Comparison of ENCODE assay signal across 11 cellular contexts in the genomic region with DNA sequence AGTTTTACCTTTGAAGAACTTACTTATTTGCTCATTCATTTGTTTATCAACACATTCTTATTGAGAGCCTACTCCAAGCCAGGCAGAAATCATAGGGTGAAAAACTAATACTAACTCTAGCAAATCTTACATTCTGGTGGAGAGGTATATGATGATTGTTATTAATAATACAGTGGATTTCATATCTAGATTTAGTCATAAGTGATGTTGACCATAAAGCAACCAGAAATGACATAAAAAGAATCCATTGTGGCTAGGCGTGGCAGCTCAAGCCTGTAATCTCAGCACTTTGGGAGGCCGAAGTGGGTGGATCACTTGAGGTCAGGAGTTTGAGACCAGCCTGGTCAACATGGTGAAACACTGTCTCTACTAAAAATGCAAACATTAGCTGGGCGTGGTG. TPM values are rescaled to one million over a fixed set of nuclear protein-coding genes. Genes with fewer than 3 reads are reported as not detected.
A peak's percentile ranks its signal among the peaks of the same experiment; 100 is the strongest.
DNase-seq lines count a peak whose midpoint lies in the region; ATAC-seq and TF ChIP-seq lines count a peak whose summit lies in the region.
"Had no signal": no experiment of that assay in that cellular context is flagged by ENCODE, and none has a peak within 500 bp of the region (broad histone marks: within the 10 kb centered on the region; RNA-seq: fewer than 3 reads in every experiment).

No MANE protein-coding gene starts in this region.

- peaks cover 26% of the 10 kb centered on the region for H3K4me1 ChIP-seq in CD4-positive, CD25-positive, alpha-beta regulatory T cell (ENCODE audit: control insufficient read depth, insufficient read depth, low read length, poor library complexity, severe bottlenecking)
- H3K4me1 ChIP-seq in PC-3 (ENCODE audit: insufficient read depth, low read length) (peaks cover 16% of the 10 kb centered on the region), esophagus (ENCODE audit: control insufficient read depth in 2 of 2, insufficient read depth in 2 of 2, low read length in 1 of 2) (no peaks in the 10 kb centered on the region), gastrocnemius medialis (peaks cover 17 to 20% of the 10 kb centered on the region in 2 donors)

- no peak overlapping the region for H3K4me3 ChIP-seq in CD4-positive, CD25-positive, alpha-beta regulatory T cell (ENCODE audit: low read depth, low read length)
- H3K4me3 ChIP-seq in PC-3 (ENCODE audit: low read length) (no peak overlapping the region), esophagus (ENCODE audit: low read depth in 1 of 2, low read length in 2 of 2) (peak overlapping the region in 1 of 2 donors; percentile 58), gastrocnemius medialis (peak overlapping the region in 3 of 4 donors; percentile 4 to 44 (median 36))

- intact Hi-C loops in PC-3 (cut with micrococcal nuclease) = loop anchor here (5.0 to 10.0 kb wide), 3 partner anchors 39 to 177 kb away; partner anchors contain the start of genes NCK1 and STAG1
- intact Hi-C loops in gastrocnemius medialis (cut with DNase I; ENCODE audit: low total_unique reads) = loop anchor here (10.0 kb wide), 1 partner anchor 67 kb away; the partner anchor contains the start of gene NCK1

- H3K9me3 ChIP-seq in CD4-positive, CD25-positive, alpha-beta regulatory T cell (ENCODE audit: control insufficient read depth in 2 of 2, low read length in 2 of 2) = no peaks in the 10 kb centered on the region
- H3K9me3 ChIP-seq in PC-3 (ENCODE audit: low read length) (no peaks in the 10 kb centered on the region), esophagus (ENCODE audit: control insufficient read depth in 2 of 2, insufficient read depth in 1 of 2, low read depth in 1 of 2, low read length in 1 of 2) (no peaks in the 10 kb centered on the region), gastrocnemius medialis (no peaks in the 10 kb centered on the region)

- no peaks in the 10 kb centered on the region for H4K20me1 ChIP-seq in PC-3 (ENCODE audit: low read length)

- ATAC-seq in CD4-positive, CD25-positive, alpha-beta regulatory T cell (ENCODE audit: low read depth in 2 of 2) = no peak
- ATAC-seq in PC-3 = peak; percentile 22; the same call in 1 of the 2 replicates
- no peak for ATAC-seq in gastrocnemius medialis

- TF ChIP-seq CTCF in PC-3 (conservative IDR thresholded peaks at IDR 0.05; ENCODE audit: low read depth, low read length) = no peak
- TF ChIP-seq CTCF in gastrocnemius medialis (IDR thresholded peaks at IDR 0.05 in 4 of 5, conservative IDR thresholded peaks at IDR 0.05 in 1 of 5) = no peak
- TF ChIP-seq CTCF in glutamatergic neuron (IDR thresholded peaks at IDR 0.05; ENCODE audit: partially characterized antibody, unreplicated experiment) = no peak

- H3K27me3 Mint-ChIP-seq in CD4-positive, CD25-positive, alpha-beta regulatory T cell = no peaks in the 10 kb centered on the region
- H3K27me3 Mint-ChIP-seq in glutamatergic neuron (ENCODE audit: unreplicated experiment) = no peaks in the 10 kb centered on the region

- H3K9me3 Mint-ChIP-seq in CD4-positive, CD25-positive, alpha-beta regulatory T cell = peaks cover 0 to 4% (median 0%) of the 10 kb centered on the region in 7 donors
- no peaks in the 10 kb centered on the region for H3K9me3 Mint-ChIP-seq in glutamatergic neuron (ENCODE audit: unreplicated experiment)

- no TSS peak for BruUV-seq in PC-3 (replicated peaks; lab: Mats Ljungman, UMichigan)

- no peaks in the 10 kb centered on the region for H3K27me3 ChIP-seq in CD4-positive, CD25-positive, alpha-beta regulatory T cell (ENCODE audit: control insufficient read depth, insufficient read depth, low read length)
- H3K27me3 ChIP-seq in PC-3 (ENCODE audit: low read length) = no peaks in the 10 kb centered on the region
- H3K27me3 ChIP-seq in esophagus (ENCODE audit: control insufficient read depth in 1 of 2, insufficient read depth in 2 of 2, low read length in 2 of 2) = no peaks in the 10 kb centered on the region
- no peaks in the 10 kb centered on the region for H3K27me3 ChIP-seq in gastrocnemius medialis

- POLR2A ChIA-PET in PC-3 (lab: Charles Lee; ENCODE audit: unreplicated experiment) = interaction anchor here (0.5 kb wide), 1 partner anchor 735 kb away, joined by 7 read pairs; no protein-coding TSS in a partner anchor

- H3K4me1 Mint-ChIP-seq in CD4-positive, CD25-positive, alpha-beta regulatory T cell = peaks cover 52 to 81% (median 65%) of the 10 kb centered on the region in 4 donors
- no peaks in the 10 kb centered on the region for H3K4me1 Mint-ChIP-seq in glutamatergic neuron (ENCODE audit: low read depth, unreplicated experiment)

- H3K36me3 ChIP-seq in CD4-positive, CD25-positive, alpha-beta regulatory T cell (ENCODE audit: control insufficient read depth, insufficient read depth, low read length) = peaks cover 16% of the 10 kb centered on the region
- H3K36me3 ChIP-seq in PC-3 (ENCODE audit: low read depth, low read length) (peaks cover 11% of the 10 kb centered on the region), esophagus (ENCODE audit: control insufficient read depth in 2 of 2, insufficient read depth in 2 of 2, low read length in 1 of 2) (no peaks in the 10 kb centered on the region), gastrocnemius medialis (no peaks in the 10 kb centered on the region)

- peaks cover 13% of the 10 kb centered on the region for H3K79me2 ChIP-seq in PC-3 (ENCODE audit: low read length)

- DNase-seq in CD4-positive, CD25-positive, alpha-beta regulatory T cell = no peak
- DNase-seq in PC-3 = peak; percentile 38
- no peak for DNase-seq in gastrocnemius medialis
- DNase-seq in glutamatergic neuron = no peak
- no peak for DNase-seq in NCI-H1436 treated with DMSO at 0.1 percent for 48 hours (lab: John Stamatoyannopoulos, UW)
- DNase-seq in AML-193 (lab: John Stamatoyannopoulos, UW) = no peak
- DNase-seq in SIG-M5 treated with dmso at 0.1 percent for 504 hours (lab: John Stamatoyannopoulos, UW; ENCODE audit: unreplicated experiment) = no peak
- DNase-seq: C1 segment of cervical spinal cord, NCI-H1092 treated with DMSO at 0.1 percent for 48 hours, WERI-Rb-1 had no signal

- H2AFZ ChIP-seq in PC-3 (ENCODE audit: low read length) = no peak overlapping the region

- H3K4me2 ChIP-seq in PC-3 (ENCODE audit: low read length) = peak overlapping the region; percentile 35

- peak overlapping the region in 2 of 4 donors; percentile 26 to 81 for H3K4me3 Mint-ChIP-seq in CD4-positive, CD25-positive, alpha-beta regulatory T cell
- no peak overlapping the region for H3K4me3 Mint-ChIP-seq in glutamatergic neuron (ENCODE audit: unreplicated experiment)

- H3K9me2 ChIP-seq in PC-3 (replicated peaks; ENCODE audit: low read length) = no peaks in the 10 kb centered on the region

- no peaks in the 10 kb centered on the region for H3F3A ChIP-seq in PC-3 (ENCODE audit: low read length, unreplicated experiment)

- WGBS in esophagus, 2 donors = 70 to 73% methylated on average over 3 of the region's 3 CpGs

- no peak for TF ChIP-seq POLR2A in gastrocnemius medialis (IDR thresholded peaks at IDR 0.05)

- in situ Hi-C loops in gastrocnemius medialis (cut with MboI; ENCODE audit: low sequenced_read_pairs in 4 of 4) = no loop called here

- H3K27ac ChIP-seq in CD4-positive, CD25-positive, alpha-beta regulatory T cell (ENCODE audit: insufficient read depth, low read length, poor library complexity, severe bottlenecking) = no peak overlapping the region
- H3K27ac ChIP-seq in PC-3 (ENCODE audit: low read length) (peak overlapping the region; percentile 73), esophagus (ENCODE audit: low read depth in 2 of 2, low read length in 1 of 2) (peak overlapping the region; percentile 27 to 42), gastrocnemius medialis (peak overlapping the region in 3 of 4 donors; percentile 32 to 62 (median 60))
- H3K27ac ChIP-seq: WERI-Rb-1 had no signal

- H3K36me3 Mint-ChIP-seq in CD4-positive, CD25-positive, alpha-beta regulatory T cell = peaks cover 48% of the 10 kb centered on the region
- H3K36me3 Mint-ChIP-seq in glutamatergic neuron (ENCODE audit: unreplicated experiment) = peaks cover 3% of the 10 kb centered on the region

- 0 out of 2 replicates have a peak overlapping the region, but pooled peaks have one; percentile 44 for H3K9ac ChIP-seq in PC-3 (ENCODE audit: low read length)

- H3K27ac Mint-ChIP-seq in CD4-positive, CD25-positive, alpha-beta regulatory T cell = peak overlapping the region; percentile 1 to 92 (median 63)
- H3K27ac Mint-ChIP-seq in glutamatergic neuron (ENCODE audit: unreplicated experiment) = no peak overlapping the region

- CTCF ChIA-PET in PC-3 (lab: Charles Lee) = no interaction called here

RNA-seq across cellular contexts. Expression of gene IL20RB, which starts 26.2 kb away (rescaled TPM):
- 2.8 TPM for total RNA-seq in CD4-positive, CD25-positive, alpha-beta regulatory T cell
- polyA plus RNA-seq in CD4-positive, CD25-positive, alpha-beta regulatory T cell = under 1 TPM in 3 of 4 donors, not detected in 1; 0.23 to 0.61 (median 0.42) TPM
- total RNA-seq in PC-3 (2014; rRNA removed) = 0.73 and 1.2 TPM in 2 replicates
- 10 to 100 TPM; 83.2 to 85.1 TPM for polyA plus RNA-seq in esophagus
- total RNA-seq in gastrocnemius medialis = under 1 TPM; 0.38 to 0.63 (median 0.52) TPM
- total RNA-seq in glutamatergic neuron (ENCODE audit: unreplicated experiment) = 1.8 TPM

Comparison
In these comparisons a context has a peak if more than half of its experiments do, and no peak if none do; other contexts are left out.
1. H3K4me3 ChIP-seq: peak in gastrocnemius medialis (3 of 4); none in CD4-positive, CD25-positive, alpha-beta regulatory T cell (single experiment) and PC-3 (single experiment).